Comparison of ENCODE assay signal across 8 cellular contexts in genomic region chr7:22860784-22861482, GRCh38. TPM values are rescaled to one million over a fixed set of nuclear protein-coding genes. Genes with fewer than 3 reads are reported as not detected.
DNase-seq lines count a peak whose midpoint lies in the region; ATAC-seq and TF ChIP-seq lines count a peak whose summit lies in the region.

No MANE protein-coding gene starts in this region.

- no peak overlapping the region for H3K4me3 ChIP-seq in rectal smooth muscle tissue (ENCODE audit: low read length)

- H3K36me3 Mint-ChIP-seq in chondrocyte (ENCODE audit: low read depth): no peaks in the 10 kb centered on the region

- H3K4me1 ChIP-seq in rectal smooth muscle tissue (ENCODE audit: control insufficient read depth, insufficient read depth, low read length): peaks cover 13% of the 10 kb centered on the region

- peaks cover 34% of the 10 kb centered on the region for H3K4me1 Mint-ChIP-seq in chondrocyte (ENCODE audit: low read depth)

- H3K27ac Mint-ChIP-seq in chondrocyte (ENCODE audit: unreplicated experiment): no peak overlapping the region

- ATAC-seq in GM21381 (IDR thresholded peaks at IDR 0.05; ENCODE audit: unreplicated experiment) (no peak), HG03097 (IDR thresholded peaks at IDR 0.05; ENCODE audit: low FRiP score, unreplicated experiment) (no peak), esophagus mucosa (no peak)

- no peak overlapping the region for H3K4me3 Mint-ChIP-seq in chondrocyte (ENCODE audit: unreplicated experiment)

- TF ChIP-seq CTCF in GM12874 (IDR thresholded peaks at IDR 0.05; ENCODE audit: insufficient read depth, low read depth, low read length) (peak; percentile 54), chondrocyte (IDR thresholded peaks at IDR 0.05) (peak; percentile 69)

- H3K27ac ChIP-seq in rectal smooth muscle tissue (ENCODE audit: low read depth, low read length): peak overlapping the region; percentile 33

- no peaks in the 10 kb centered on the region for H3K9me3 Mint-ChIP-seq in chondrocyte (ENCODE audit: low read depth)

- no peak overlapping the region for H3K9ac ChIP-seq in rectal smooth muscle tissue (ENCODE audit: low read length)

- no peaks in the 10 kb centered on the region for H3K27me3 ChIP-seq in rectal smooth muscle tissue (ENCODE audit: control insufficient read depth, insufficient read depth, low read length)

- peak; percentile 27 for DNase-seq in NCI-H446 treated with DMSO at 0.1 percent for 48 hours (lab: John Stamatoyannopoulos, UW)
- no peak for DNase-seq in chondrocyte (ENCODE audit: low spot score)
- DNase-seq in LoVo (ENCODE audit: low spot score): no peak

- no peaks in the 10 kb centered on the region for H3K27me3 Mint-ChIP-seq in chondrocyte (ENCODE audit: low read depth)

- H3K36me3 ChIP-seq in rectal smooth muscle tissue (ENCODE audit: control insufficient read depth, insufficient read depth, low read length): peaks cover 2% of the 10 kb centered on the region

RNA-seq across cellular contexts. Expression of gene TOMM7, which starts 38.3 kb away (rescaled TPM):
- total RNA-seq in chondrocyte: 213 to 269 TPM (median 240 TPM) in 3 replicates
- 253 TPM for total RNA-seq in esophagus mucosa
